In genomic region chr6:105178636-105179035, GRCh38 we compare ENCODE assay signal across 13 cellular contexts. TPM values are rescaled to one million over a fixed set of nuclear protein-coding genes. Genes with fewer than 3 reads are reported as not detected.
DNase-seq lines count a peak whose midpoint lies in the region; ATAC-seq and TF ChIP-seq lines count a peak whose summit lies in the region.
"Had no signal": no experiment of that assay in that cellular context is flagged by ENCODE, and none has a peak within 500 bp of the region (broad histone marks: within the 10 kb centered on the region; RNA-seq: fewer than 3 reads in every experiment).

No MANE protein-coding gene starts in this region.

- H3K4me1 ChIP-seq in HAP-1 = peaks cover 23% of the 10 kb centered on the region
- H3K4me1 ChIP-seq in psoas muscle = peaks cover 24% of the 10 kb centered on the region
- H3K4me1 ChIP-seq in adrenal gland (replicated peaks in 1 of 2) = no peaks in the 10 kb centered on the region
- H3K4me1 ChIP-seq: testis had no signal

- POLR2A ChIA-PET in WTC11 (lab: Charles Lee) = no interaction called here

- H3K9me3 Mint-ChIP-seq in WTC11 = no peaks in the 10 kb centered on the region

- H3K27ac Mint-ChIP-seq in WTC11 = no peak overlapping the region

- H3K27me3 Mint-ChIP-seq in WTC11 (ENCODE audit: low read depth) = peaks cover 33% of the 10 kb centered on the region

- in situ Hi-C loops in HAP-1 (cut with MboI; ENCODE audit: low sequenced_read_pairs) = no loop called here

- H3K36me3 Mint-ChIP-seq in WTC11 = no peaks in the 10 kb centered on the region

- ATAC-seq in WTC11 = no peak
- no peak for ATAC-seq in psoas muscle
- ATAC-seq in GM21737 (IDR thresholded peaks at IDR 0.05; ENCODE audit: unreplicated experiment) = no peak

- H3K36me3 ChIP-seq in HAP-1 (replicated peaks) (no peaks in the 10 kb centered on the region), psoas muscle (ENCODE audit: insufficient read depth in 1 of 2, low read depth in 1 of 2) (no peaks in the 10 kb centered on the region), adrenal gland (replicated peaks in 1 of 2) (no peaks in the 10 kb centered on the region)

- DNase-seq in HAP-1 (ENCODE audit: low spot score in 2 of 2) (no peak), WTC11 (ENCODE audit: low spot score) (no peak), fibroblast of peridontal ligament (ENCODE audit: extremely low read depth) (peak; percentile 26), psoas muscle (no peak), 8988T (no peak), NCI-H2196 (lab: John Stamatoyannopoulos, UW; ENCODE audit: unreplicated experiment) (no peak), adrenal gland (no peak)
- DNase-seq: activated CD4-positive, alpha-beta T cell treated with anti-CD3 and anti-CD28 coated beads for 4 hours; activated T-cell treated with anti-CD3 and anti-CD28 coated beads, Interleukin-2, amount 50 U/mL, for 1 hour; NCI-H187 treated with DMSO at 0.1 percent for 48 hours had no signal

- H3K27me3 ChIP-seq in HAP-1 (ENCODE audit: low read depth) (no peaks in the 10 kb centered on the region), psoas muscle (ENCODE audit: insufficient read depth in 3 of 3, low read length in 2 of 3) (no peaks in the 10 kb centered on the region), adrenal gland (peaks cover 29% of the 10 kb centered on the region)
- H3K27me3 ChIP-seq: testis had no signal

- 14 to 20% (median 15%) methylated on average over 5 of the region's 5 CpGs for WGBS in psoas muscle, 3 donors
- 64 to 70% (median 67%) methylated on average over 5 of the region's 5 CpGs for WGBS in adrenal gland, 4 donors

- CTCF ChIA-PET in WTC11 (lab: Charles Lee) = no interaction called here

- TF ChIP-seq POLR2A in adrenal gland (IDR thresholded peaks at IDR 0.05) = no peak

- TF ChIP-seq CTCF in WTC11 (IDR thresholded peaks at IDR 0.05) (no peak), psoas muscle (IDR thresholded peaks at IDR 0.05) (no peak), adrenal gland (IDR thresholded peaks at IDR 0.05) (no peak)

- no peaks in the 10 kb centered on the region for H3K9me3 ChIP-seq in HAP-1
- H3K9me3 ChIP-seq in psoas muscle = no peaks in the 10 kb centered on the region
- no peaks in the 10 kb centered on the region for H3K9me3 ChIP-seq in adrenal gland (replicated peaks in 1 of 3)
- H3K9me3 ChIP-seq: testis had no signal

- peak overlapping the region; percentile 70 for H3K4me3 Mint-ChIP-seq in WTC11

- H3K4me3 ChIP-seq in HAP-1 (peak overlapping the region; percentile 38), psoas muscle (peak overlapping the region; percentile 87), adrenal gland (no peak overlapping the region)

- H3K27ac ChIP-seq in psoas muscle = peak overlapping the region; percentile 99
- H3K27ac ChIP-seq in adrenal gland = no peak overlapping the region

- H3K4me1 Mint-ChIP-seq in WTC11 = peaks cover 31% of the 10 kb centered on the region

- intact Hi-C loops in psoas muscle (cut with DNase I) = loop anchor here in 1 of 2 donors (5.0 kb wide), 1 partner anchor 41 kb away; a partner anchor contains a TSS
- intact Hi-C loops in adrenal gland (cut with DNase I) = no loop called here

TF ChIP-seq in WTC11, 78 proteins besides CTCF, POLR2A, EP300 and RAD21:
- no peak for TF ChIP-seq SMAD3 (CRISPR knock-in tag; IDR thresholded peaks at IDR 0.05; ENCODE audit: borderline replicate concordance)
- no peak for TF ChIP-seq NR3C1 (CRISPR knock-in tag; conservative IDR thresholded peaks at IDR 0.05; ENCODE audit: low read depth)
- no peak for TF ChIP-seq ZNF423 (CRISPR knock-in tag; IDR thresholded peaks at IDR 0.05)
- no peak for TF ChIP-seq ZBTB43 (CRISPR knock-in tag; IDR thresholded peaks at IDR 0.05)
- TF ChIP-seq ZNF232 (CRISPR knock-in tag; IDR thresholded peaks at IDR 0.05) = no peak

RNA-seq across cellular contexts. Expression of gene POPDC3, which starts 1.2 kb away (rescaled TPM):
- 1.7 to 2.8 TPM (median 2.7 TPM) in 3 replicates for total RNA-seq in WTC11 (2021)
- total RNA-seq in psoas muscle = 100 to 1,000 TPM in 2 of 4 donors, 10 to 100 TPM in 2; 80.1 to 170 (median 103) TPM
- polyA plus RNA-seq in psoas muscle = 100 to 1,000 TPM; 108 to 271 (median 132) TPM
- under 1 TPM in 1 of 8 donors, not detected in 7; 0.46 TPM for total RNA-seq in adrenal gland
- polyA plus RNA-seq in adrenal gland = under 1 TPM in 2 of 3 donors, not detected in 1; 0.32 to 0.37 TPM
- total RNA-seq: mononuclear cell had no signal

Comparison
In these comparisons a context has a peak if more than half of its experiments do, and no peak if none do; other contexts are left out.
1. H3K4me3 ChIP-seq: peak in HAP-1 (single experiment) and psoas muscle (single experiment); none in adrenal gland (0 of 4).
2. RNA of gene POPDC3, which starts 1.2 kb away (total RNA-seq): 80.1 to 170 TPM in psoas muscle; 1.7 to 2.8 TPM in WTC11 and 0.46 TPM in adrenal gland; every median in the first group is over 10 times any median in the second.